8 cellular contexts compared by ENCODE assay signal in genomic region chr3:49413338-49413734, GRCh38. TPM values are rescaled to one million over a fixed set of nuclear protein-coding genes. Genes with fewer than 3 reads are reported as not detected.
DNase-seq lines count a peak whose midpoint lies in the region; ATAC-seq, FAIRE-seq and TF ChIP-seq lines count a peak whose summit lies in the region.

No MANE protein-coding gene starts in this region.

- POLR2A ChIA-PET in activated CD4-positive, alpha-beta T cell treated with anti-CD3 and anti-CD28 coated beads, Interleukin-2, amount 10 ng/mL, durations not matched to agents 7 days and 5 days (lab: Charles Lee), result no interaction called here

- TF ChIP-seq CTCF in keratinocyte (optimal IDR thresholded peaks at IDR 0.05 in 1 of 3, IDR thresholded peaks at IDR 0.05 in 1 of 3, conservative IDR thresholded peaks at IDR 0.05 in 1 of 3; ENCODE audit: extremely low read depth in 1 of 3, insufficient read depth in 2 of 3, low read length in 3 of 3), result no peak

- CTCF ChIA-PET in activated CD4-positive, alpha-beta T cell treated with anti-CD3 and anti-CD28 coated beads, Interleukin-2, amount 10 ng/mL, durations not matched to agents 7 days and 5 days (lab: Charles Lee), result interaction anchor here (1.1 to 2.3 kb wide), 2 partner anchors 16 to 74 kb away, joined by 3 to 10 read pairs; partner anchors contain the start of genes NICN1 and USP4

- H3K79me2 ChIP-seq in keratinocyte (ENCODE audit: control insufficient read depth, insufficient read depth, low read length), result peaks cover 49% of the 10 kb centered on the region

- H3K27me3 ChIP-seq in keratinocyte (ENCODE audit: control insufficient read depth, extremely low read depth, insufficient read depth, low read length) (no peaks in the 10 kb centered on the region), stomach smooth muscle (ENCODE audit: control insufficient read depth in 1 of 2, insufficient read depth in 2 of 2, low read length in 2 of 2) (no peaks in the 10 kb centered on the region)

- peak overlapping the region; percentile 85 for H3K4me3 Mint-ChIP-seq in activated CD4-positive, alpha-beta T cell treated with anti-CD3 and anti-CD28 coated beads, Interleukin-2, amount 10 ng/mL, durations not matched to agents 7 days and 5 days
- H3K4me3 Mint-ChIP-seq in activated naive CD8-positive, alpha-beta T cell treated with anti-CD3 and anti-CD28 coated beads for 36 hours, result peak overlapping the region; percentile 86

- no peak for TF ChIP-seq POLR2A in GM12891 (IDR thresholded peaks at IDR 0.05; ENCODE audit: low read depth, low read length)

- ATAC-seq in HG02981 (IDR thresholded peaks at IDR 0.05; ENCODE audit: unreplicated experiment), result no peak

- H3K4me1 Mint-ChIP-seq in activated CD4-positive, alpha-beta T cell treated with anti-CD3 and anti-CD28 coated beads, Interleukin-2, amount 10 ng/mL, durations not matched to agents 7 days and 5 days, result peaks cover 66% of the 10 kb centered on the region
- peaks cover 61% of the 10 kb centered on the region for H3K4me1 Mint-ChIP-seq in activated naive CD8-positive, alpha-beta T cell treated with anti-CD3 and anti-CD28 coated beads for 36 hours

- no peak for DNase-seq in activated CD4-positive, alpha-beta T cell treated with anti-CD3 and anti-CD28 coated beads, Interleukin-2, amount 10 ng/mL, durations not matched to agents 7 days and 5 days
- no peak for DNase-seq in activated CD4-positive, alpha-beta T cell treated with anti-CD3 and anti-CD28 coated beads, Interleukin-2, amount 50 U/mL, for 1 hour
- no peak for DNase-seq in activated naive CD8-positive, alpha-beta T cell treated with anti-CD3 and anti-CD28 coated beads for 36 hours
- DNase-seq in keratinocyte (ENCODE audit: low read depth, low spot score), result no peak
- no peak for DNase-seq in NCI-H510A treated with DMSO at 0.1 percent for 48 hours (lab: John Stamatoyannopoulos, UW)
- DNase-seq in GM12891 (ENCODE audit: insufficient read length, low spot score), result no peak

- H3K9ac ChIP-seq in keratinocyte (ENCODE audit: control insufficient read depth, extremely low read depth, insufficient read depth, low read length), result no peak overlapping the region
- H3K9ac ChIP-seq in stomach smooth muscle (ENCODE audit: low read length in 2 of 2), result peak overlapping the region; percentile 91 to 95

- H3K9me1 ChIP-seq in keratinocyte (ENCODE audit: control insufficient read depth, extremely low read depth, insufficient read depth, low read length), result peaks cover 2% of the 10 kb centered on the region

- no peak overlapping the region for H2AFZ ChIP-seq in keratinocyte (ENCODE audit: control insufficient read depth, low read length)

- dilution Hi-C loops in keratinocyte (cut with MboI; ENCODE audit: extremely low pct_ligation_motif_present, low sequenced_read_pairs), result no loop called here

- H3K4me1 ChIP-seq in keratinocyte (ENCODE audit: control insufficient read depth, extremely low read depth, insufficient read depth, low read length) (peaks cover 23% of the 10 kb centered on the region), stomach smooth muscle (ENCODE audit: control insufficient read depth, insufficient read depth, low read length) (peaks cover 34% of the 10 kb centered on the region)

- peaks cover 56% of the 10 kb centered on the region for H3K36me3 Mint-ChIP-seq in activated CD4-positive, alpha-beta T cell treated with anti-CD3 and anti-CD28 coated beads, Interleukin-2, amount 10 ng/mL, durations not matched to agents 7 days and 5 days (ENCODE audit: low read depth)
- H3K36me3 Mint-ChIP-seq in activated naive CD8-positive, alpha-beta T cell treated with anti-CD3 and anti-CD28 coated beads for 36 hours, result peaks cover 44% of the 10 kb centered on the region

- peaks cover 17% of the 10 kb centered on the region for H4K20me1 ChIP-seq in keratinocyte (ENCODE audit: control insufficient read depth, extremely low read depth, insufficient read depth, low read length)

- H3K36me3 ChIP-seq in keratinocyte (ENCODE audit: control insufficient read depth in 2 of 2, extremely low read depth in 1 of 2, insufficient read depth in 2 of 2, low read length in 2 of 2), result peaks cover 18% of the 10 kb centered on the region in 2 experiments
- peaks cover 7 to 20% of the 10 kb centered on the region in 2 donors for H3K36me3 ChIP-seq in stomach smooth muscle (ENCODE audit: control insufficient read depth in 2 of 2, insufficient read depth in 2 of 2, low read length in 2 of 2)

- H3K27me3 Mint-ChIP-seq in activated CD4-positive, alpha-beta T cell treated with anti-CD3 and anti-CD28 coated beads, Interleukin-2, amount 10 ng/mL, durations not matched to agents 7 days and 5 days, result no peaks in the 10 kb centered on the region
- no peaks in the 10 kb centered on the region for H3K27me3 Mint-ChIP-seq in activated naive CD8-positive, alpha-beta T cell treated with anti-CD3 and anti-CD28 coated beads for 36 hours

- H3K27ac ChIP-seq in keratinocyte (ENCODE audit: control insufficient read depth, insufficient read depth, low read length) (no peak overlapping the region), stomach smooth muscle (ENCODE audit: low read length) (peak overlapping the region; percentile 88)

- peak overlapping the region; percentile 84 for H3K4me2 ChIP-seq in keratinocyte (ENCODE audit: control insufficient read depth, extremely low read depth, insufficient read depth, low read depth, low read length)

- no peaks in the 10 kb centered on the region for H3K9me3 ChIP-seq in keratinocyte (ENCODE audit: control insufficient read depth, low read depth, low read length)
- no peaks in the 10 kb centered on the region for H3K9me3 ChIP-seq in stomach smooth muscle (ENCODE audit: control insufficient read depth in 2 of 2, low read length in 2 of 2)

- FAIRE-seq in keratinocyte (lab: Jason Lieb, UNC) (no peak), GM12891 (lab: Jason Lieb, UNC) (no peak)

- H3K9me3 Mint-ChIP-seq in activated CD4-positive, alpha-beta T cell treated with anti-CD3 and anti-CD28 coated beads, Interleukin-2, amount 10 ng/mL, durations not matched to agents 7 days and 5 days, result no peaks in the 10 kb centered on the region
- no peaks in the 10 kb centered on the region for H3K9me3 Mint-ChIP-seq in activated naive CD8-positive, alpha-beta T cell treated with anti-CD3 and anti-CD28 coated beads for 36 hours

- H3K4me3 ChIP-seq in keratinocyte (ENCODE audit: control insufficient read depth in 2 of 3, extremely low read depth in 1 of 3, insufficient read depth in 2 of 3, low read depth in 1 of 3, low read length in 3 of 3) (peak overlapping the region; percentile 63 to 84 (median 82)), stomach smooth muscle (ENCODE audit: low read length in 2 of 2) (peak overlapping the region; percentile 79 to 98)

- peak overlapping the region; percentile 91 for H3K27ac Mint-ChIP-seq in activated CD4-positive, alpha-beta T cell treated with anti-CD3 and anti-CD28 coated beads, Interleukin-2, amount 10 ng/mL, durations not matched to agents 7 days and 5 days
- H3K27ac Mint-ChIP-seq in activated naive CD8-positive, alpha-beta T cell treated with anti-CD3 and anti-CD28 coated beads for 36 hours, result peak overlapping the region; percentile 62

RNA-seq across cellular contexts. Expression of gene TCTA, which starts 1.1 kb away (rescaled TPM):
- total RNA-seq in activated CD4-positive, alpha-beta T cell treated with anti-CD3 and anti-CD28 coated beads, Interleukin-2, amount 10 ng/mL, durations not matched to agents 7 days and 5 days, result 10 to 100 TPM; 23.3 to 24.8 TPM
- total RNA-seq in activated naive CD8-positive, alpha-beta T cell treated with anti-CD3 and anti-CD28 coated beads for 36 hours, result 10 to 100 TPM; 10.2 to 10.5 TPM
- 16.5 to 21.2 TPM (median 20.4 TPM) in 3 replicates for polyA plus RNA-seq in keratinocyte
- polyA plus RNA-seq in keratinocyte (2011; ENCODE audit: low read depth), result 0.60 TPM
- polyA plus RNA-seq in keratinocyte (2011; cell fraction: cytosol; rRNA removed), result 22.7 and 22.8 TPM in 2 replicates
- polyA plus RNA-seq in keratinocyte (2011; cell fraction: nucleus; rRNA removed), result 10.8 and 13.8 TPM in 2 replicates
- 6.7 and 11.8 TPM in 2 replicates for polyA plus RNA-seq in keratinocyte (2012; ENCODE audit: low replicate concordance)
- 10.8 to 13.7 TPM (median 12.8 TPM) in 3 replicates for polyA minus RNA-seq in keratinocyte
- 9.2 TPM for polyA minus RNA-seq in keratinocyte (2011; cell fraction: cytosol; rRNA and poly(A)+ RNA removed)
- 3.6 and 8.1 TPM in 2 replicates for polyA minus RNA-seq in keratinocyte (2011; cell fraction: nucleus; rRNA and poly(A)+ RNA removed)
- polyA plus RNA-seq in GM12891 (2012; ENCODE audit: low read depth, missing spikeins), result 17.7 TPM

RNA-seq across cellular contexts. Expression of gene RHOA, which starts 1.6 kb away (rescaled TPM):
- 100 to 1,000 TPM; 467 to 520 TPM for total RNA-seq in activated CD4-positive, alpha-beta T cell treated with anti-CD3 and anti-CD28 coated beads, Interleukin-2, amount 10 ng/mL, durations not matched to agents 7 days and 5 days
- 100 to 1,000 TPM; 414 to 420 TPM for total RNA-seq in activated naive CD8-positive, alpha-beta T cell treated with anti-CD3 and anti-CD28 coated beads for 36 hours
- 216 to 588 TPM (median 332 TPM) in 3 replicates for polyA plus RNA-seq in keratinocyte
- 345 TPM for polyA plus RNA-seq in keratinocyte (2011; ENCODE audit: low read depth)
- 429 and 562 TPM in 2 replicates for polyA plus RNA-seq in keratinocyte (2011; cell fraction: cytosol; rRNA removed)
- polyA plus RNA-seq in keratinocyte (2011; cell fraction: nucleus; rRNA removed), result 205 and 231 TPM in 2 replicates
- polyA plus RNA-seq in keratinocyte (2012; ENCODE audit: low replicate concordance), result 463 and 476 TPM in 2 replicates
- polyA minus RNA-seq in keratinocyte, result 394 to 579 TPM (median 534 TPM) in 3 replicates
- 567 TPM for polyA minus RNA-seq in keratinocyte (2011; cell fraction: cytosol; rRNA and poly(A)+ RNA removed)
- polyA minus RNA-seq in keratinocyte (2011; cell fraction: nucleus; rRNA and poly(A)+ RNA removed), result 109 and 169 TPM in 2 replicates
- 379 TPM for polyA plus RNA-seq in GM12891 (2012; ENCODE audit: low read depth, missing spikeins)

RNA-seq across cellular contexts. Expression of gene AMT, which starts 8.9 kb away (rescaled TPM):
- 1 to 10 TPM; 6.2 to 6.3 TPM for total RNA-seq in activated CD4-positive, alpha-beta T cell treated with anti-CD3 and anti-CD28 coated beads, Interleukin-2, amount 10 ng/mL, durations not matched to agents 7 days and 5 days
- 1 to 10 TPM in 1 of 2 experiments, under 1 TPM in 1; 0.42 to 2.0 TPM for total RNA-seq in activated naive CD8-positive, alpha-beta T cell treated with anti-CD3 and anti-CD28 coated beads for 36 hours
- polyA plus RNA-seq in keratinocyte, result 2.8 to 9.0 TPM (median 7.1 TPM) in 3 replicates
- 0.94 TPM for polyA plus RNA-seq in keratinocyte (2011; ENCODE audit: low read depth)
- polyA plus RNA-seq in keratinocyte (2011; cell fraction: cytosol; rRNA removed), result 0.34 and 0.55 TPM in 2 replicates
- polyA plus RNA-seq in keratinocyte (2011; cell fraction: nucleus; rRNA removed), result 35.1 and 49.7 TPM in 2 replicates
- polyA plus RNA-seq in keratinocyte (2012; ENCODE audit: low replicate concordance), result 1.7 and 3.7 TPM in 2 replicates
- polyA minus RNA-seq in keratinocyte, result 1.2 to 2.3 TPM (median 2.2 TPM) in 3 replicates
- not detected for polyA minus RNA-seq in keratinocyte (2011; cell fraction: cytosol; rRNA and poly(A)+ RNA removed)
- polyA minus RNA-seq in keratinocyte (2011; cell fraction: nucleus; rRNA and poly(A)+ RNA removed), result 3.0 and 3.2 TPM in 2 replicates
- 4.5 TPM for polyA plus RNA-seq in GM12891 (2012; ENCODE audit: low read depth, missing spikeins)

RNA-seq across cellular contexts. Expression of gene NICN1, which starts 15.8 kb away (rescaled TPM):
- total RNA-seq in activated CD4-positive, alpha-beta T cell treated with anti-CD3 and anti-CD28 coated beads, Interleukin-2, amount 10 ng/mL, durations not matched to agents 7 days and 5 days, result 10 to 100 TPM; 24.9 to 30.3 TPM
- 1 to 10 TPM; 7.3 to 8.7 TPM for total RNA-seq in activated naive CD8-positive, alpha-beta T cell treated with anti-CD3 and anti-CD28 coated beads for 36 hours
- polyA plus RNA-seq in keratinocyte, result 9.6 to 17.8 TPM (median 13.1 TPM) in 3 replicates
- polyA plus RNA-seq in keratinocyte (2011; ENCODE audit: low read depth), result 0.97 TPM
- polyA plus RNA-seq in keratinocyte (2011; cell fraction: cytosol; rRNA removed), result 6.6 and 9.3 TPM in 2 replicates
- polyA plus RNA-seq in keratinocyte (2011; cell fraction: nucleus; rRNA removed), result 76.2 and 146 TPM in 2 replicates
- polyA plus RNA-seq in keratinocyte (2012; ENCODE audit: low replicate concordance), result 5.3 and 11.9 TPM in 2 replicates
- polyA minus RNA-seq in keratinocyte, result 26.3 to 33.1 TPM (median 27.7 TPM) in 3 replicates
- polyA minus RNA-seq in keratinocyte (2011; cell fraction: cytosol; rRNA and poly(A)+ RNA removed), result 13.0 TPM
- polyA minus RNA-seq in keratinocyte (2011; cell fraction: nucleus; rRNA and poly(A)+ RNA removed), result 6.0 and 13.9 TPM in 2 replicates
- polyA plus RNA-seq in GM12891 (2012; ENCODE audit: low read depth, missing spikeins), result 15.1 TPM

RNA-seq across cellular contexts. Expression of gene GPX1, which starts 55.2 kb away (rescaled TPM):
- total RNA-seq in activated CD4-positive, alpha-beta T cell treated with anti-CD3 and anti-CD28 coated beads, Interleukin-2, amount 10 ng/mL, durations not matched to agents 7 days and 5 days, result 100 to 1,000 TPM in 1 of 2 experiments, 10 to 100 TPM in 1; 89.7 to 110 TPM
- total RNA-seq in activated naive CD8-positive, alpha-beta T cell treated with anti-CD3 and anti-CD28 coated beads for 36 hours, result 100 to 1,000 TPM; 237 to 242 TPM
- 395 to 588 TPM (median 427 TPM) in 3 replicates for polyA plus RNA-seq in keratinocyte
- 59.1 TPM for polyA plus RNA-seq in keratinocyte (2011; ENCODE audit: low read depth)
- 410 and 894 TPM in 2 replicates for polyA plus RNA-seq in keratinocyte (2011; cell fraction: cytosol; rRNA removed)
- polyA plus RNA-seq in keratinocyte (2011; cell fraction: nucleus; rRNA removed), result 137 and 206 TPM in 2 replicates
- 197 and 503 TPM in 2 replicates for polyA plus RNA-seq in keratinocyte (2012; ENCODE audit: low replicate concordance)
- 126 to 280 TPM (median 176 TPM) in 3 replicates for polyA minus RNA-seq in keratinocyte
- 674 TPM for polyA minus RNA-seq in keratinocyte (2011; cell fraction: cytosol; rRNA and poly(A)+ RNA removed)
- polyA minus RNA-seq in keratinocyte (2011; cell fraction: nucleus; rRNA and poly(A)+ RNA removed), result 67.9 and 72.7 TPM in 2 replicates
- polyA plus RNA-seq in GM12891 (2012; ENCODE audit: low read depth, missing spikeins), result 515 TPM
